18 cellular contexts compared by ENCODE assay signal in the genomic region with DNA sequence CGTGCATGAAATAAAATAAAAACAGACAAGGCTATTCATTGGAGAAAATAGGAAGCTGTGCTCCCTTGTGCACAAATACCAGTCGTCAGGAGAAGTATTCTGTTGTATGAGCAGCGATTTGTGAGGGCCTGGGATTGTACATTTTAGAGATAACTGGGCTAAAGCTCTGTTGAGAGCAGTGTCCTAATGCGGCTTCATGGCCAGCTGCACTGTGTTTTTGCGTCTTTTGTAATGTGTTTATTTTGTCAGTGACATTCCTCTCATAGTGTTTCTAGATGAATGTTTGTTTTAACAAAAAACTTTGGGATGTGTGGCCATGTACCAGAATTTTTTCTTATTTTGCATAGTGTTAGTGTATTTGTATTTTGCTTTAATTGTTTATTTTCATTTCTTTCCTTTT.
"Had no signal": no experiment of that assay in that cellular context is flagged by ENCODE, and none has a peak within 500 bp of the region (broad histone marks: within the 10 kb centered on the region; RNA-seq: fewer than 3 reads in every experiment).

No MANE protein-coding gene starts in this region.

- H3K27me3 Mint-ChIP-seq: activated CD4-positive, alpha-beta memory T cell treated with anti-CD3 and anti-CD28 coated beads for 36 hours; activated CD4-positive, alpha-beta T cell treated with anti-CD3 and anti-CD28 coated beads for 36 hours; memory B cell; naive B cell had no signal

- H3K27me3 ChIP-seq: body of pancreas, left lung, suprapubic skin had no signal

- H3K4me3 Mint-ChIP-seq: activated CD4-positive, alpha-beta memory T cell treated with anti-CD3 and anti-CD28 coated beads for 36 hours; activated CD4-positive, alpha-beta T cell treated with anti-CD3 and anti-CD28 coated beads for 36 hours; activated T-helper 1 cell treated with anti-CD3 and anti-CD28 coated beads, Interleukin-12 subunit alpha, Interleukin-12 subunit beta, Interleukin-2, Interleukin-4 antibody, amounts not matched to agents 30 ng/mL and 10 ng/mL and 1 ng/mL, durations not matched to agents 14 hours and 24 hours and 36 hours; memory B cell; naive B cell had no signal

- H3K27ac ChIP-seq: body of pancreas, left lung, psoas muscle, skin epidermis, suprapubic skin had no signal

- DNase-seq: activated CD4-positive, alpha-beta memory T cell treated with anti-CD3 and anti-CD28 coated beads for 36 hours; activated CD4-positive, alpha-beta T cell treated with anti-CD3 and anti-CD28 coated beads for 36 hours; activated gamma-delta T cell treated with Interleukin-2 at 50 U/mL for 16 hours; activated T-cell treated with anti-CD3 and anti-CD28 coated beads for 4 hours; body of pancreas; hypothalamus; left lung; naive B cell; psoas muscle; right cardiac atrium; stimulated activated naive CD8-positive, alpha-beta T cell treated with anti-CD3 and anti-CD28 coated beads, Interleukin-15, Interleukin-2, amounts not matched to agents 100 U/mL and 50 U/mL, for 24 hours; T-helper 2 cell; trophoblast cell had no signal

- H3K27ac Mint-ChIP-seq: activated CD4-positive, alpha-beta memory T cell treated with anti-CD3 and anti-CD28 coated beads for 36 hours; activated CD4-positive, alpha-beta T cell treated with anti-CD3 and anti-CD28 coated beads for 36 hours; activated naive CD4-positive, alpha-beta T cell treated with anti-CD3 and anti-CD28 coated beads, Interleukin-2, amount 50 U/mL, for 72 hours; activated T-helper 1 cell treated with anti-CD3 and anti-CD28 coated beads, Interleukin-12 subunit alpha, Interleukin-12 subunit beta, Interleukin-2, Interleukin-4 antibody, amounts not matched to agents 30 ng/mL and 10 ng/mL and 1 ng/mL, durations not matched to agents 14 hours and 24 hours and 36 hours; memory B cell; naive B cell had no signal

- H3K4me1 ChIP-seq: body of pancreas, left lung, psoas muscle, suprapubic skin had no signal

- H3K4me1 Mint-ChIP-seq: activated CD4-positive, alpha-beta T cell treated with anti-CD3 and anti-CD28 coated beads for 36 hours; naive B cell had no signal

- H3K4me3 ChIP-seq: body of pancreas, left lung, psoas muscle, skin epidermis, suprapubic skin had no signal

- H3K9me3 Mint-ChIP-seq: activated CD4-positive, alpha-beta memory T cell treated with anti-CD3 and anti-CD28 coated beads for 36 hours; activated naive CD4-positive, alpha-beta T cell treated with anti-CD3 and anti-CD28 coated beads, Interleukin-2, amount 50 U/mL, for 72 hours; activated T-helper 1 cell treated with anti-CD3 and anti-CD28 coated beads, Interleukin-12 subunit alpha, Interleukin-12 subunit beta, Interleukin-2, Interleukin-4 antibody, amounts not matched to agents 30 ng/mL and 10 ng/mL and 1 ng/mL, durations not matched to agents 14 hours and 24 hours and 36 hours; memory B cell; naive B cell had no signal

- ATAC-seq: activated CD4-positive, alpha-beta T cell treated with anti-CD3 and anti-CD28 coated beads for 36 hours; activated naive CD4-positive, alpha-beta T cell treated with anti-CD3 and anti-CD28 coated beads, Interleukin-2, amount 50 U/mL, for 72 hours; body of pancreas; left lung; psoas muscle; right cardiac atrium; stimulated activated naive CD8-positive, alpha-beta T cell treated with anti-CD3 and anti-CD28 coated beads, Interleukin-15, Interleukin-2, amounts not matched to agents 100 U/mL and 50 U/mL, for 24 hours had no signal

- H3K9me3 ChIP-seq: body of pancreas, left lung, psoas muscle, suprapubic skin had no signal
